In the genomic region with DNA sequence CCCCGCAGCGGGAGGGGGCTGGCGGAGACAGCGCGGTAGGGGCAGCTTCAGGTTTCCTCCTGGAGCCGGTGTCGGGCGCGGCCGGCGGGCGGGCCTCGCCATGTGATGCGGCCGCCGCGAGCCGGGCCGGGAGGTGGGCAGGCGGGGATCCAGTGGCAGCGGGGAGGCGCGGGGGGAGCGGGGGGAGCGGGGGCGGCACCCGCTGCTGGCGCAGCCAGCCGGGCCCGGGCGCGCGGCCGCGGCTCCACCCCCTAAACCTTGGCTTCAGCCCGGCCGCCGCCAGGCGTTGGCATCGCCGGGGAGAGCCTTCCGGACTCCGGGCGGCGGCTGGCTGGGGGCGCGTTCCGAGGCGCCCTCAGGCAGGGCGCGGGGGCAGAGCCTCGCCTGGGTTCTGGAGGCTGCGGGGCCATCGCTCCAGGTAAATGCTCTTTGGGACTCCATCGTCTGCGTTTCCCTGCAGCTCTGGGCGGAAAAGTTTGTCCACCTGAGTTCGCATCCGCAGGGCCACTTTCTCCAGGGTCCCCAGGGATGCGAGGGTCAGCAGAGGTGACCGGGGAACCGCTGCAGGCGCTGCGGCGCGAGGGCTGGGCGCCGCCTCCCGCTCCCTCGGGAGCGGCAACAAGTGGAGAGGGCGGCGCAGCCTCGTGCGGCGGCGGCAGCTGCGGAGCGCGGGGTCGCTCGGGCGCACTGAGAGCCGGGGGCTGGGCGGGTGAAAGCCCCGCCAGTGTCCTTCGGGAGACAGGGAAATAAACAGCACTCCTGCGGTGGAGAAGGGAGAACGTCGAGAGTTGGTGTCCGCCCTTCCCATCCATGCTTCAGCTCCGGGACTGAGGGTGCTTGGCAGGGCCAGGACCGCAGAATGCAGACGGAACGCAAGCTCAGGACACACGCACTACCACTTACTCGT, we compare ENCODE assay signal across 8 cellular contexts. TPM values are rescaled to one million over a fixed set of nuclear protein-coding genes. Genes with fewer than 3 reads are reported as not detected.
DNase-seq lines count a peak whose midpoint lies in the region; FAIRE-seq and TF ChIP-seq lines count a peak whose summit lies in the region.

A gene with protein sequence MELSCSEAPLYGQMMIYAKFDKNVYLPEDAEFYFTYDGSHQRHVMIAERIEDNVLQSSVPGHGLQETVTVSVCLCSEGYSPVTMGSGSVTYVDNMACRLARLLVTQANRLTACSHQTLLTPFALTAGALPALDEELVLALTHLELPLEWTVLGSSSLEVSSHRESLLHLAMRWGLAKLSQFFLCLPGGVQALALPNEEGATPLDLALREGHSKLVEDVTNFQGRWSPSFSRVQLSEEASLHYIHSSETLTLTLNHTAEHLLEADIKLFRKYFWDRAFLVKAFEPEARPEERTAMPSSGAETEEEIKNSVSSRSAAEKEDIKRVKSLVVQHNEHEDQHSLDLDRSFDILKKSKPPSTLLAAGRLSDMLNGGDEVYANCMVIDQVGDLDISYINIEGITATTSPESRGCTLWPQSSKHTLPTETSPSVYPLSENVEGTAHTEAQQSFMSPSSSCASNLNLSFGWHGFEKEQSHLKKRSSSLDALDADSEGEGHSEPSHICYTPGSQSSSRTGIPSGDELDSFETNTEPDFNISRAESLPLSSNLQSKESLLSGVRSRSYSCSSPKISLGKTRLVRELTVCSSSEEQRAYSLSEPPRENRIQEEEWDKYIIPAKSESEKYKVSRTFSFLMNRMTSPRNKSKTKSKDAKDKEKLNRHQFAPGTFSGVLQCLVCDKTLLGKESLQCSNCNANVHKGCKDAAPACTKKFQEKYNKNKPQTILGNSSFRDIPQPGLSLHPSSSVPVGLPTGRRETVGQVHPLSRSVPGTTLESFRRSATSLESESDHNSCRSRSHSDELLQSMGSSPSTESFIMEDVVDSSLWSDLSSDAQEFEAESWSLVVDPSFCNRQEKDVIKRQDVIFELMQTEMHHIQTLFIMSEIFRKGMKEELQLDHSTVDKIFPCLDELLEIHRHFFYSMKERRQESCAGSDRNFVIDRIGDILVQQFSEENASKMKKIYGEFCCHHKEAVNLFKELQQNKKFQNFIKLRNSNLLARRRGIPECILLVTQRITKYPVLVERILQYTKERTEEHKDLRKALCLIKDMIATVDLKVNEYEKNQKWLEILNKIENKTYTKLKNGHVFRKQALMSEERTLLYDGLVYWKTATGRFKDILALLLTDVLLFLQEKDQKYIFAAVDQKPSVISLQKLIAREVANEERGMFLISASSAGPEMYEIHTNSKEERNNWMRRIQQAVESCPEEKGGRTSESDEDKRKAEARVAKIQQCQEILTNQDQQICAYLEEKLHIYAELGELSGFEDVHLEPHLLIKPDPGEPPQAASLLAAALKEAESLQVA (N-terminal part only) (plus strand): TSS at position 292 of the 907 bp plus-strand sequence. CDS start 58,656 bp downstream, outside the sequence.

- CTCF ChIA-PET in SK-N-SH (lab: Yijun Ruan, JAX), result interaction anchor here (0.7 to 2.8 kb wide), 5 partner anchors 9 to 166 kb away, joined by 3 to 10 read pairs (median 5); no protein-coding TSS in a partner anchor

- DNase-seq in stimulated activated CD4-positive, alpha-beta T cell treated with anti-CD3 and anti-CD28 coated beads, Interleukin-12 subunit alpha, Interleukin-12 subunit beta, amount 100 ng/mL, for 4 hours, result peak; percentile 11
- DNase-seq in stimulated activated CD4-positive, alpha-beta T cell treated with anti-CD3 and anti-CD28 coated beads, Interleukin-1b, Interleukin-23, amount 100 ng/mL, for 48 hours, result no peak
- DNase-seq in HT1080 (ENCODE audit: low read depth) (peak; percentile 61), SK-N-SH (peak; percentile 92), choroid plexus epithelial cell (ENCODE audit: low read depth) (peak; percentile 47), kidney (peak; percentile 87), GF-D8 (lab: John Stamatoyannopoulos, UW) (no peak)
- peak; percentile 52 for DNase-seq in stimulated activated CD4-positive, alpha-beta T cell treated with anti-CD3 and anti-CD28 coated beads, Interleukin-15, amount 100 ng/mL, for 24 hours

- no peaks in the 10 kb centered on the region for H3K27me3 ChIP-seq in SK-N-SH (ENCODE audit: insufficient read depth)

- H3F3A ChIP-seq in SK-N-SH (replicated peaks; ENCODE audit: insufficient read depth), result peaks cover 4% of the 10 kb centered on the region

- H3K4me1 ChIP-seq in SK-N-SH (ENCODE audit: control insufficient read depth in 1 of 2, insufficient read depth in 2 of 2, low read depth in 1 of 2, low read length in 1 of 2) (peaks cover 3 to 13% of the 10 kb centered on the region in 2 experiments; a peak in 3 of 4 replicates), kidney (ENCODE audit: control insufficient read depth in 1 of 2, insufficient read depth in 1 of 2, low read depth in 1 of 2, low read length in 2 of 2) (peaks cover 4 to 7% of the 10 kb centered on the region in 2 donors)

- no peaks in the 10 kb centered on the region for H3K9me2 ChIP-seq in SK-N-SH

- TF ChIP-seq CTCF in SK-N-SH (IDR thresholded peaks at IDR 0.05), result no peak
- TF ChIP-seq CTCF in choroid plexus epithelial cell (conservative IDR thresholded peaks at IDR 0.05; ENCODE audit: low read depth, low read length), result no peak
- TF ChIP-seq CTCF in kidney (IDR thresholded peaks at IDR 0.05; ENCODE audit: borderline replicate concordance, extremely low read depth, insufficient read depth), result no peak

- H3K9ac ChIP-seq in SK-N-SH (peak within 1 kb of the TSS; percentile 80), kidney (ENCODE audit: low read length in 2 of 2) (peak within 1 kb of the TSS; percentile 9 to 72)

- peak in 1 of 2 experiments; percentile 34; a peak in 1 of 4 replicates for TF ChIP-seq EP300 in SK-N-SH (IDR thresholded peaks at IDR 0.05; ENCODE audit: borderline replicate concordance in 1 of 2, low read depth in 1 of 2, low read length in 1 of 2)

- peak within 1 kb of the TSS; percentile 93 for H3K4me2 ChIP-seq in SK-N-SH

- H3K36me3 ChIP-seq in SK-N-SH (replicated peaks in 1 of 2; ENCODE audit: control insufficient read depth in 1 of 2, insufficient read depth in 2 of 2, low read length in 1 of 2) (no peaks in the 10 kb centered on the region), kidney (ENCODE audit: control insufficient read depth in 1 of 2, insufficient read depth in 2 of 2, low read length in 2 of 2) (no peaks in the 10 kb centered on the region)

- 18% methylated on average over 27 of the region's 97 CpGs for WGBS in SK-N-SH (ENCODE audit: low lambda C conversion rate)

- POLR2A ChIA-PET in SK-N-SH (lab: Yijun Ruan, JAX), result no interaction called here

- FAIRE-seq in kidney (lab: Jason Lieb, UNC), result no peak

- no peaks in the 10 kb centered on the region for H4K20me1 ChIP-seq in SK-N-SH (ENCODE audit: insufficient read depth)

- H2AFZ ChIP-seq in SK-N-SH (ENCODE audit: low read depth), result peak within 1 kb of the TSS; percentile 82

- intact Hi-C loops in kidney (cut with DNase I), result no loop called here

- peaks cover 42% of the 10 kb centered on the region for H3K79me2 ChIP-seq in SK-N-SH (ENCODE audit: insufficient read depth)

- H3K9me3 ChIP-seq in SK-N-SH, result no peaks in the 10 kb centered on the region
- no peaks in the 10 kb centered on the region for H3K9me3 ChIP-seq in kidney (ENCODE audit: control insufficient read depth in 1 of 2, low read length in 2 of 2)

- TF ChIP-seq RAD21 in SK-N-SH (IDR thresholded peaks at IDR 0.05; ENCODE audit: low read length), result no peak

- peak within 1 kb of the TSS; percentile 16 to 53; a peak in 2 of 4 replicates for H3K27ac ChIP-seq in SK-N-SH (ENCODE audit: low read depth in 2 of 2, low read length in 1 of 2)
- peak within 1 kb of the TSS in 1 of 2 donors; percentile 55 for H3K27ac ChIP-seq in kidney (ENCODE audit: low read depth in 2 of 2, low read length in 2 of 2)

- H3K4me3 ChIP-seq in SK-N-SH (ENCODE audit: low read depth in 2 of 2, low read length in 1 of 2) (peak within 1 kb of the TSS; percentile 76 to 85), choroid plexus epithelial cell (ENCODE audit: low read depth, low read length) (peak within 1 kb of the TSS; percentile 75), kidney (ENCODE audit: low read length in 2 of 2) (peak within 1 kb of the TSS; percentile 68 to 79)

TF ChIP-seq in SK-N-SH, 30 proteins besides CTCF, POLR2A, EP300 and RAD21 (continues in another document):
- TF ChIP-seq JUND (IDR thresholded peaks at IDR 0.05), result no peak
- TF ChIP-seq, protein P1, sequence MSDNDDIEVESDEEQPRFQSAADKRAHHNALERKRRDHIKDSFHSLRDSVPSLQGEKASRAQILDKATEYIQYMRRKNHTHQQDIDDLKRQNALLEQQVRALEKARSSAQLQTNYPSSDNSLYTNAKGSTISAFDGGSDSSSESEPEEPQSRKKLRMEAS (IDR thresholded peaks at IDR 0.05; ENCODE audit: low read depth), result peak; percentile 56
- no peak for TF ChIP-seq EZH2phosphoT487 (IDR thresholded peaks at IDR 0.05; ENCODE audit: borderline replicate concordance, low read depth)
- TF ChIP-seq FOXM1 (IDR thresholded peaks at IDR 0.05; ENCODE audit: low read depth), result no peak
- no peak for TF ChIP-seq TEAD4 (IDR thresholded peaks at IDR 0.05; ENCODE audit: borderline replicate concordance, insufficient read depth)
- TF ChIP-seq, protein P2, sequence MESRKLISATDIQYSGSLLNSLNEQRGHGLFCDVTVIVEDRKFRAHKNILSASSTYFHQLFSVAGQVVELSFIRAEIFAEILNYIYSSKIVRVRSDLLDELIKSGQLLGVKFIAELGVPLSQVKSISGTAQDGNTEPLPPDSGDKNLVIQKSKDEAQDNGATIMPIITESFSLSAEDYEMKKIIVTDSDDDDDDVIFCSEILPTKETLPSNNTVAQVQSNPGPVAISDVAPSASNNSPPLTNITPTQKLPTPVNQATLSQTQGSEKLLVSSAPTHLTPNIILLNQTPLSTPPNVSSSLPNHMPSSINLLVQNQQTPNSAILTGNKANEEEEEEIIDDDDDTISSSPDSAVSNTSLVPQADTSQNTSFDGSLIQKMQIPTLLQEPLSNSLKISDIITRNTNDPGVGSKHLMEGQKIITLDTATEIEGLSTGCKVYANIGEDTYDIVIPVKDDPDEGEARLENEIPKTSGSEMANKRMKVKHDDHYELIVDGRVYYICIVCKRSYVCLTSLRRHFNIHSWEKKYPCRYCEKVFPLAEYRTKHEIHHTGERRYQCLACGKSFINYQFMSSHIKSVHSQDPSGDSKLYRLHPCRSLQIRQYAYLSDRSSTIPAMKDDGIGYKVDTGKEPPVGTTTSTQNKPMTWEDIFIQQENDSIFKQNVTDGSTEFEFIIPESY (IDR thresholded peaks at IDR 0.05; ENCODE audit: borderline replicate concordance, low read depth), result no peak

RNA-seq across cellular contexts. Expression of the gene that starts here (rescaled TPM):
- 12.9 and 13.9 TPM in 2 replicates for total RNA-seq in HT1080 (2014; rRNA removed; shearing (Covaris generic))
- polyA plus RNA-seq in HT1080 (2015; cell fraction: cytosol; rRNA removed), result 11.2 and 13.8 TPM in 2 replicates
- 36.2 and 36.6 TPM in 2 replicates for polyA plus RNA-seq in HT1080 (2015; cell fraction: nucleus; rRNA removed)
- polyA plus RNA-seq in SK-N-SH (2012; rRNA removed), result 3.7 and 4.2 TPM in 2 replicates
- polyA plus RNA-seq in SK-N-SH (2012; cell fraction: cytosol; rRNA removed), result 2.6 and 2.8 TPM in 2 replicates
- 10.6 and 11.9 TPM in 2 replicates for polyA plus RNA-seq in SK-N-SH (2012; cell fraction: nucleus; rRNA removed)
- 66.3 TPM for total RNA-seq in kidney
- 21.9 TPM for polyA plus RNA-seq in kidney (ENCODE audit: insufficient read depth, low read depth, low replicate concordance)

Comparison
In these comparisons a context has a peak if more than half of its experiments do, and no peak if none do; other contexts are left out.
1. DNase-seq: peak in stimulated activated CD4-positive, alpha-beta T cell treated with anti-CD3 and anti-CD28 coated beads, Interleukin-12 subunit alpha, Interleukin-12 subunit beta, amount 100 ng/mL, for 4 hours (single experiment), HT1080 (single experiment), SK-N-SH (single experiment), choroid plexus epithelial cell (single experiment), kidney (single experiment) and stimulated activated CD4-positive, alpha-beta T cell treated with anti-CD3 and anti-CD28 coated beads, Interleukin-15, amount 100 ng/mL, for 24 hours (single experiment); none in stimulated activated CD4-positive, alpha-beta T cell treated with anti-CD3 and anti-CD28 coated beads, Interleukin-1b, Interleukin-23, amount 100 ng/mL, for 48 hours (single experiment) and GF-D8 (single experiment).
2. Peak in every context shown above with its lines, with median percentiles within 50 percentile points of each other: H3K4me3 ChIP-seq.